16 cellular contexts compared by ENCODE assay signal in the genomic region with DNA sequence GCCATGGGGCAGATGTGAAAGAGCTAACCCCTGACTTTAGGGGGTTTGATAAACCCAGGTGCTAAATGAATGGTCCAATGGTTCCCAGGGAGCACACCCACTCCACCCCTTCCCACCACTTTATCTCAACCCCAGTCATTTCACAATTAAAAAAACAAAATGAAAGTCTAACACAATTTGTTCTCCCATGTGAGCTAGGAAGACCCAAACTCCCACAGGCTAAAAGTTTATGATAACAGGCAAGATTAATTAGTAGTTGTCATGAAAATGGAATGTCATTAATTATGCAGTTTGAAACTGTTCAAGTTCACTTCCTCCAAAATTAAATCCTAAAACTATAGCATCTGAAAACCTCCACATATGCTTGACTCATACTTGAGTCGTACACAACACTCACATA.
DNase-seq lines count a peak whose midpoint lies in the region; ATAC-seq and TF ChIP-seq lines count a peak whose summit lies in the region.
"Had no signal": no experiment of that assay in that cellular context is flagged by ENCODE, and none has a peak within 500 bp of the region (broad histone marks: within the 10 kb centered on the region; RNA-seq: fewer than 3 reads in every experiment).

No MANE protein-coding gene starts in this region.

- no TSS peak for BruUV-seq in IMR-90 (replicated peaks; lab: Mats Ljungman, UMichigan)

- H4K20me1 ChIP-seq in IMR-90 (ENCODE audit: insufficient read depth, low read length): no peaks in the 10 kb centered on the region

- peak overlapping the region; percentile 1 to 15; a peak in 1 of 4 replicates for H4K8ac ChIP-seq in IMR-90 (ENCODE audit: low read depth in 2 of 2, low read length in 2 of 2)

- H4K91ac ChIP-seq in IMR-90 (ENCODE audit: insufficient read depth, low read depth, low read length): peak overlapping the region; percentile 76

- no peak for TF ChIP-seq POLR2A in IMR-90 (IDR thresholded peaks at IDR 0.05; ENCODE audit: low read depth, low read length)

- TF ChIP-seq CTCF in IMR-90 (conservative IDR thresholded peaks at IDR 0.05; ENCODE audit: low read depth, low read length): no peak
- TF ChIP-seq CTCF in fibroblast of villous mesenchyme (IDR thresholded peaks at IDR 0.05; ENCODE audit: insufficient read depth, low read depth, low read length): no peak
- no peak for TF ChIP-seq CTCF in osteocyte (IDR thresholded peaks at IDR 0.05)

- POLR2A ChIA-PET in IMR-90 (lab: Charles Lee; ENCODE audit: unreplicated experiment): no interaction called here

- no peaks in the 10 kb centered on the region for H3K36me3 Mint-ChIP-seq in osteocyte (ENCODE audit: unreplicated experiment)
- H3K36me3 Mint-ChIP-seq: CD8-positive, alpha-beta T cell had no signal

- no CpG with 5 or more reads among the region's 1 CpG for WGBS in IMR-90 (ENCODE audit: extremely low coverage in 2 of 2, insufficient read length in 1 of 2), 2 experiments

- H3K4me2 ChIP-seq in IMR-90 (ENCODE audit: low read depth, low read length): no peak overlapping the region

- peak overlapping the region; percentile 89; the same call in 1 of the 2 replicates for H2BK20ac ChIP-seq in IMR-90 (ENCODE audit: low read depth, low read length)

- H3K27ac Mint-ChIP-seq in osteocyte (ENCODE audit: unreplicated experiment): peak overlapping the region; percentile 88
- H3K27ac Mint-ChIP-seq in stimulated activated naive CD8-positive, alpha-beta T cell treated with anti-CD3 and anti-CD28 coated beads, Interleukin-15, amount 100 ng/mL, for 72 hours: no peak overlapping the region
- H3K27ac Mint-ChIP-seq: CD8-positive, alpha-beta T cell had no signal

- ATAC-seq in IMR-90 (ENCODE audit: low read depth) (no peak), GM19351 (IDR thresholded peaks at IDR 0.05; ENCODE audit: unreplicated experiment) (no peak), HG02840 (IDR thresholded peaks at IDR 0.05; ENCODE audit: low FRiP score, unreplicated experiment) (no peak)
- no peak for ATAC-seq in stimulated activated naive CD8-positive, alpha-beta T cell treated with anti-CD3 and anti-CD28 coated beads, Interleukin-15, amount 100 ng/mL, for 72 hours
- ATAC-seq: CD8-positive, alpha-beta T cell; GM12878 had no signal

- no peak overlapping the region for H2AK9ac ChIP-seq in IMR-90 (replicated peaks; ENCODE audit: low read depth, low read length, poor library complexity)

- H3K27ac ChIP-seq in IMR-90 (ENCODE audit: insufficient read depth, low read length): no peak overlapping the region
- H3K27ac ChIP-seq: SJSA1 had no signal

- in situ Hi-C loops in IMR-90 (cut with MboI; ENCODE audit: low sequenced_read_pairs): no loop called here

- no peak overlapping the region for H3K56ac ChIP-seq in IMR-90 (ENCODE audit: extremely low read depth, insufficient read depth, low read length)

- H3K4me1 Mint-ChIP-seq in osteocyte (ENCODE audit: unreplicated experiment): peaks cover 37% of the 10 kb centered on the region
- H3K4me1 Mint-ChIP-seq in stimulated activated naive CD8-positive, alpha-beta T cell treated with anti-CD3 and anti-CD28 coated beads, Interleukin-15, amount 100 ng/mL, for 72 hours: no peaks in the 10 kb centered on the region

- peak overlapping the region; percentile 9; the same call in 1 of the 2 replicates for H3K18ac ChIP-seq in IMR-90 (ENCODE audit: low read depth, low read length)

- peak overlapping the region; percentile 51; the same call in 1 of the 2 replicates for H2BK120ac ChIP-seq in IMR-90 (ENCODE audit: low read depth, low read length)

- CTCF ChIA-PET in IMR-90 (lab: Yijun Ruan, JAX): interaction anchor here (0.6 kb wide), 1 partner anchor 16 kb away, joined by 3 read pairs; no protein-coding TSS in a partner anchor

- peak overlapping the region; percentile 83 for H3K14ac ChIP-seq in IMR-90 (replicated peaks; ENCODE audit: low read depth, low read length)

- peak overlapping the region; percentile 87 for H3K4ac ChIP-seq in IMR-90 (ENCODE audit: low read depth, low read length)

- no peak overlapping the region for H3K4me3 Mint-ChIP-seq in osteocyte (ENCODE audit: unreplicated experiment)
- no peak overlapping the region for H3K4me3 Mint-ChIP-seq in stimulated activated naive CD8-positive, alpha-beta T cell treated with anti-CD3 and anti-CD28 coated beads, Interleukin-15, amount 100 ng/mL, for 72 hours
- H3K4me3 Mint-ChIP-seq: CD8-positive, alpha-beta T cell had no signal

- H3K79me1 ChIP-seq in IMR-90 (ENCODE audit: low read depth in 1 of 2, low read length in 2 of 2): peaks cover 5 to 18% of the 10 kb centered on the region in 2 experiments; a peak in 3 of 4 replicates

- no peaks in the 10 kb centered on the region for H3K27me3 ChIP-seq in IMR-90 (ENCODE audit: control insufficient read depth, insufficient read depth, low read length)
- H3K27me3 ChIP-seq: SJSA1 had no signal

- peak overlapping the region; percentile 90; the same call in 2 of the 3 replicates for H2BK15ac ChIP-seq in IMR-90 (ENCODE audit: low read depth, low read length)

- peaks cover 19% of the 10 kb centered on the region for H3K4me1 ChIP-seq in IMR-90 (ENCODE audit: control insufficient read depth, insufficient read depth, low read length)

- H2BK5ac ChIP-seq in IMR-90 (ENCODE audit: low read depth, low read length, poor library complexity, severe bottlenecking): no peak overlapping the region

- no peak overlapping the region for H3K9ac ChIP-seq in IMR-90 (ENCODE audit: low read depth, low read length)

- H3K9me1 ChIP-seq in IMR-90 (ENCODE audit: insufficient read depth, low read length): peaks cover 27% of the 10 kb centered on the region

- H3K36me3 ChIP-seq in IMR-90 (ENCODE audit: control insufficient read depth, insufficient read depth, low read length): no peaks in the 10 kb centered on the region
- H3K36me3 ChIP-seq: SJSA1 had no signal

- intact Hi-C loops in IMR-90 (cut with micrococcal nuclease): loop anchor here (5.0 kb wide), 1 partner anchor 43 kb away; no protein-coding TSS in a partner anchor

- dilution Hi-C loops in IMR-90 (cut with HindIII; ENCODE audit: low sequenced_read_pairs, unreplicated experiment): no loop called here

- H2AK5ac ChIP-seq in IMR-90 (ENCODE audit: low read depth, low read length): peak overlapping the region; percentile 48

- H3K4me3 ChIP-seq in IMR-90 (ENCODE audit: insufficient read depth, low read depth, low read length): no peak overlapping the region
- H3K4me3 ChIP-seq in fibroblast of villous mesenchyme (ENCODE audit: low read depth, low read length): no peak overlapping the region
- H3K4me3 ChIP-seq: GM12878, SJSA1 had no signal

- peak overlapping the region; percentile 76; the same call in 1 of the 2 replicates for H3K23ac ChIP-seq in IMR-90 (ENCODE audit: low read depth, low read length)

- H2AFZ ChIP-seq in IMR-90 (replicated peaks; ENCODE audit: low read length, poor library complexity): no peak overlapping the region

- H3K9me3 Mint-ChIP-seq in osteocyte (ENCODE audit: unreplicated experiment): no peaks in the 10 kb centered on the region
- no peaks in the 10 kb centered on the region for H3K9me3 Mint-ChIP-seq in stimulated activated naive CD8-positive, alpha-beta T cell treated with anti-CD3 and anti-CD28 coated beads, Interleukin-15, amount 100 ng/mL, for 72 hours
- H3K9me3 Mint-ChIP-seq: CD8-positive, alpha-beta T cell had no signal

- no peaks in the 10 kb centered on the region for H3K9me3 ChIP-seq in IMR-90 (ENCODE audit: control insufficient read depth, insufficient read depth, low read length)
- H3K9me3 ChIP-seq: SJSA1 had no signal

- DNase-seq in Daoy (ENCODE audit: low read depth) (peak; percentile 25), IMR-90 (peak; percentile 18), fibroblast of villous mesenchyme (ENCODE audit: low read depth) (peak; percentile 30), osteocyte (ENCODE audit: extremely low spot score, unreplicated experiment) (no peak), NCI-H146 treated with DMSO at 0.1 percent for 48 hours (lab: John Stamatoyannopoulos, UW; ENCODE audit: unreplicated experiment) (no peak)
- no peak for DNase-seq in stimulated activated naive CD8-positive, alpha-beta T cell treated with anti-CD3 and anti-CD28 coated beads, Interleukin-15, amount 100 ng/mL, for 72 hours
- DNase-seq: CD8-positive, alpha-beta T cell; MV-4-11; NCI-H1436; NCI-H2081 treated with DMSO at 0.1 percent for 48 hours; NCI-H2227 treated with DMSO at 0.1 percent for 48 hours; NCI-H526 treated with DMSO at 0.1 percent for 48 hours had no signal

- no peak for TF ChIP-seq RAD21 in IMR-90 (IDR thresholded peaks at IDR 0.05; ENCODE audit: low read length)

- H3K27me3 Mint-ChIP-seq in osteocyte (ENCODE audit: unreplicated experiment): no peaks in the 10 kb centered on the region
- peaks cover 5% of the 10 kb centered on the region for H3K27me3 Mint-ChIP-seq in stimulated activated naive CD8-positive, alpha-beta T cell treated with anti-CD3 and anti-CD28 coated beads, Interleukin-15, amount 100 ng/mL, for 72 hours

- H4K5ac ChIP-seq in IMR-90 (ENCODE audit: low read depth, low read length): no peak overlapping the region

TF ChIP-seq in IMR-90, 13 proteins besides CTCF, POLR2A, EP300 and RAD21:
- TF ChIP-seq MAFK (IDR thresholded peaks at IDR 0.05; ENCODE audit: low read depth, low read length) (no peak), NFE2L2 (IDR thresholded peaks at IDR 0.05; ENCODE audit: low read depth, low read length) (no peak), MXI1 (IDR thresholded peaks at IDR 0.05; ENCODE audit: borderline replicate concordance, low read depth, low read length) (no peak), ELK1 (IDR thresholded peaks at IDR 0.05; ENCODE audit: borderline replicate concordance, low read depth, low read length) (no peak), BHLHE40 (IDR thresholded peaks at IDR 0.05; ENCODE audit: low read depth, low read length) (no peak)

Comparison
In these comparisons a context has a peak if more than half of its experiments do, and no peak if none do; other contexts are left out.
1. DNase-seq: peak in Daoy (single experiment), IMR-90 (single experiment) and fibroblast of villous mesenchyme (single experiment); none in osteocyte (single experiment), NCI-H146 treated with DMSO at 0.1 percent for 48 hours (single experiment) and stimulated activated naive CD8-positive, alpha-beta T cell treated with anti-CD3 and anti-CD28 coated beads, Interleukin-15, amount 100 ng/mL, for 72 hours (0 of 2).